In genomic region chr19:55432355-55432959, GRCh38 we compare ENCODE assay signal across 1 cellular context.
TF ChIP-seq lines count a peak whose summit lies in the region.

No MANE protein-coding gene starts in this region.

TF ChIP-seq in GM12878, 131 proteins besides CTCF, POLR2A, EP300 and RAD21:
- TF ChIP-seq CBFB (IDR thresholded peaks at IDR 0.05; ENCODE audit: low read depth) = no peak
- peak; percentile 54; the same call in 1 of the 2 replicates for TF ChIP-seq CREB1 (IDR thresholded peaks at IDR 0.05; ENCODE audit: low read depth)
- TF ChIP-seq ZNF207 (IDR thresholded peaks at IDR 0.05; ENCODE audit: borderline replicate concordance) = no peak
- peak; percentile 49; the same call in 1 of the 2 replicates for TF ChIP-seq CREM (IDR thresholded peaks at IDR 0.05; ENCODE audit: low read depth)
- TF ChIP-seq ATF7 (IDR thresholded peaks at IDR 0.05; ENCODE audit: low read depth) = peak; percentile 44
- TF ChIP-seq NFYA (IDR thresholded peaks at IDR 0.05; ENCODE audit: borderline replicate concordance, low read depth, low read length) = no peak
